In genomic region chr6:7557652-7558051, GRCh38 we compare ENCODE assay signal across 21 cellular contexts.
"Had no signal": no experiment of that assay in that cellular context is flagged by ENCODE, and none has a peak within 500 bp of the region (broad histone marks: within the 10 kb centered on the region; RNA-seq: fewer than 3 reads in every experiment).

No MANE protein-coding gene starts in this region.

- H3K4me1 ChIP-seq: psoas muscle, uterus had no signal

- H3K27me3 ChIP-seq: pancreas, thyroid gland, upper lobe of left lung had no signal

- H3K4me1 Mint-ChIP-seq: stimulated activated effector memory CD8-positive, alpha-beta T cell treated with anti-CD3 and anti-CD28 coated beads, Interleukin-12 subunit alpha, Interleukin-12 subunit beta, amount 100 ng/mL, for 72 hours had no signal

- H3K36me3 ChIP-seq: upper lobe of left lung, uterus had no signal

- H3K9me3 ChIP-seq: pancreas, psoas muscle, suprapubic skin, thyroid gland, upper lobe of left lung, uterus had no signal

- H3K27ac ChIP-seq: coronary artery, pancreas, psoas muscle, suprapubic skin, thyroid gland, upper lobe of left lung, uterus had no signal

- H3K9me3 Mint-ChIP-seq: endodermal cell; naive B cell; nephron; stimulated activated effector memory CD8-positive, alpha-beta T cell treated with anti-CD3 and anti-CD28 coated beads, Interleukin-12 subunit alpha, Interleukin-12 subunit beta, amount 100 ng/mL, for 72 hours had no signal

- H3K4me3 ChIP-seq: coronary artery, pancreas, psoas muscle, suprapubic skin, thyroid gland, upper lobe of left lung, uterus had no signal

- DNase-seq: effector CD4-positive, alpha-beta T cell; endodermal cell; foreskin melanocyte; head of caudate nucleus; hippocampal formation; left colon; mesendoderm; naive B cell; occipital lobe; pancreas; psoas muscle; stimulated activated CD4-positive, alpha-beta T cell treated with anti-CD3 and anti-CD28 coated beads, Interleukin-4, amount 100 ng/mL, for 1 hour; stimulated activated CD8-positive, alpha-beta memory T cell treated with anti-CD3 and anti-CD28 coated beads, Interleukin-4, amount 100 ng/mL, for 48 hours; stimulated activated naive CD8-positive, alpha-beta T cell treated with anti-CD3 and anti-CD28 coated beads, Interleukin-15, Interleukin-2, amounts not matched to agents 100 U/mL and 50 U/mL, for 24 hours; thyroid gland; upper lobe of left lung; uterus had no signal

- H3K4me3 Mint-ChIP-seq: endodermal cell; naive B cell; nephron; stimulated activated effector memory CD8-positive, alpha-beta T cell treated with anti-CD3 and anti-CD28 coated beads, Interleukin-12 subunit alpha, Interleukin-12 subunit beta, amount 100 ng/mL, for 72 hours had no signal

- H3K36me3 Mint-ChIP-seq: stimulated activated effector memory CD8-positive, alpha-beta T cell treated with anti-CD3 and anti-CD28 coated beads, Interleukin-12 subunit alpha, Interleukin-12 subunit beta, amount 100 ng/mL, for 72 hours had no signal

- H3K27ac Mint-ChIP-seq: endodermal cell; naive B cell; nephron; stimulated activated effector memory CD8-positive, alpha-beta T cell treated with anti-CD3 and anti-CD28 coated beads, Interleukin-12 subunit alpha, Interleukin-12 subunit beta, amount 100 ng/mL, for 72 hours had no signal
